Comparison of ENCODE assay signal across 14 cellular contexts in genomic region chr9:5269249-5269715, GRCh38. TPM values are rescaled to one million over a fixed set of nuclear protein-coding genes. Genes with fewer than 3 reads are reported as not detected.
DNase-seq lines count a peak whose midpoint lies in the region; ATAC-seq and TF ChIP-seq lines count a peak whose summit lies in the region.
"Had no signal": no experiment of that assay in that cellular context is flagged by ENCODE, and none has a peak within 500 bp of the region (broad histone marks: within the 10 kb centered on the region; RNA-seq: fewer than 3 reads in every experiment).

No MANE protein-coding gene starts in this region.

- 26 to 38% (median 32%) methylated on average over 6 of the region's 6 CpGs for WGBS in heart left ventricle, 4 donors

- TF ChIP-seq CTCF in RWPE2 (IDR thresholded peaks at IDR 0.05; ENCODE audit: poor library complexity, severe bottlenecking) (no peak), heart left ventricle (IDR thresholded peaks at IDR 0.05) (no peak)

- no peaks in the 10 kb centered on the region for H3K36me3 ChIP-seq in RWPE2 (ENCODE audit: low read depth)
- no peaks in the 10 kb centered on the region for H3K36me3 ChIP-seq in heart left ventricle

- H3K4me3 Mint-ChIP-seq in activated T-cell treated with anti-CD3 and anti-CD28 coated beads, Interleukin-2, amount 50 U/mL, for 4 hours: no peak overlapping the region
- H3K4me3 Mint-ChIP-seq: type B pancreatic cell had no signal

- peak; percentile 70 for DNase-seq in GM03348 (ENCODE audit: low spot score)
- no peak for DNase-seq in RWPE2 (ENCODE audit: low spot score)
- DNase-seq in fibroblast of peridontal ligament (ENCODE audit: extremely low read depth): peak; percentile 8
- DNase-seq in non-pigmented ciliary epithelial cell (ENCODE audit: low read depth): peak; percentile 60
- DNase-seq in epidermal melanocyte (ENCODE audit: insufficient read length, low spot score): no peak
- DNase-seq in heart left ventricle: no peak
- no peak for DNase-seq in activated T-cell treated with anti-CD3 and anti-CD28 coated beads, Interleukin-2, amount 50 U/mL, for 4 hours
- DNase-seq: amygdala, hippocampal formation, NCI-H2081, occipital lobe had no signal

- H3K27me3 Mint-ChIP-seq in activated T-cell treated with anti-CD3 and anti-CD28 coated beads, Interleukin-2, amount 50 U/mL, for 4 hours (ENCODE audit: low read depth): no peaks in the 10 kb centered on the region
- H3K27me3 Mint-ChIP-seq: type B pancreatic cell had no signal

- H3K36me3 Mint-ChIP-seq in activated T-cell treated with anti-CD3 and anti-CD28 coated beads, Interleukin-2, amount 50 U/mL, for 4 hours (ENCODE audit: insufficient read depth): no peaks in the 10 kb centered on the region
- H3K36me3 Mint-ChIP-seq: type B pancreatic cell had no signal

- H3K9me3 ChIP-seq in RWPE2 (ENCODE audit: severe bottlenecking) (no peaks in the 10 kb centered on the region), heart left ventricle (no peaks in the 10 kb centered on the region)

- H3K4me1 ChIP-seq in RWPE2 (ENCODE audit: insufficient read depth, poor library complexity, severe bottlenecking): peaks cover 13% of the 10 kb centered on the region
- H3K4me1 ChIP-seq in heart left ventricle: no peaks in the 10 kb centered on the region

- no peaks in the 10 kb centered on the region for H3K9me3 Mint-ChIP-seq in activated T-cell treated with anti-CD3 and anti-CD28 coated beads, Interleukin-2, amount 50 U/mL, for 4 hours
- H3K9me3 Mint-ChIP-seq: type B pancreatic cell had no signal

- H3K27ac ChIP-seq in RWPE2 (ENCODE audit: poor library complexity, severe bottlenecking) (peak overlapping the region; percentile 69), heart left ventricle (no peak overlapping the region)
- H3K27ac ChIP-seq: HL-60 had no signal

- intact Hi-C loops in heart left ventricle (cut with DNase I): no loop called here

- H3K27me3 ChIP-seq in RWPE2 (ENCODE audit: insufficient read depth, poor library complexity, severe bottlenecking): no peaks in the 10 kb centered on the region
- no peaks in the 10 kb centered on the region for H3K27me3 ChIP-seq in heart left ventricle

- ATAC-seq in RWPE2 (ENCODE audit: low read depth) (peak; percentile 95), HG03139 (IDR thresholded peaks at IDR 0.05; ENCODE audit: unreplicated experiment) (no peak), heart left ventricle (no peak)
- no peak for ATAC-seq in activated T-cell treated with anti-CD3 and anti-CD28 coated beads, Interleukin-2, amount 50 U/mL, for 4 hours

- no peak for TF ChIP-seq POLR2A in heart left ventricle (IDR thresholded peaks at IDR 0.05)

- no peak overlapping the region for H3K4me3 ChIP-seq in RWPE2 (ENCODE audit: severe bottlenecking)
- H3K4me3 ChIP-seq in heart left ventricle: no peak overlapping the region

- peaks cover 7% of the 10 kb centered on the region for H3K4me1 Mint-ChIP-seq in activated T-cell treated with anti-CD3 and anti-CD28 coated beads, Interleukin-2, amount 50 U/mL, for 4 hours (ENCODE audit: low read depth)

RNA-seq across cellular contexts. Expression of gene RLN2, which starts 35.2 kb away (rescaled TPM):
- total RNA-seq in heart left ventricle: 1 to 10 TPM in 1 of 9 donors, under 1 TPM in 2, not detected in 6; 0.45 to 1.7 (median 0.56) TPM
- polyA plus RNA-seq in heart left ventricle: under 1 TPM in 1 of 2 donors, not detected in 1; 0.50 TPM
- 1 to 10 TPM in 1 of 3 donors, under 1 TPM in 2; 0.60 to 1.6 (median 0.76) TPM for total RNA-seq in activated T-cell treated with anti-CD3 and anti-CD28 coated beads, Interleukin-2, amount 50 U/mL, for 4 hours
- total RNA-seq: occipital lobe had no signal

RNA-seq across cellular contexts. Expression of gene INSL4, which starts 38.1 kb away (rescaled TPM):
- not detected for total RNA-seq in heart left ventricle
- not detected for polyA plus RNA-seq in heart left ventricle
- under 1 TPM in 1 of 3 donors, not detected in 2; 0.14 TPM for total RNA-seq in activated T-cell treated with anti-CD3 and anti-CD28 coated beads, Interleukin-2, amount 50 U/mL, for 4 hours
- total RNA-seq: occipital lobe had no signal

Comparison
In these comparisons a context has a peak if more than half of its experiments do, and no peak if none do; other contexts are left out.
1. DNase-seq: peak in GM03348 (single experiment), fibroblast of peridontal ligament (single experiment) and non-pigmented ciliary epithelial cell (single experiment); none in RWPE2 (single experiment), epidermal melanocyte (single experiment), heart left ventricle (0 of 5) and activated T-cell treated with anti-CD3 and anti-CD28 coated beads, Interleukin-2, amount 50 U/mL, for 4 hours (single experiment).